Comparison of ENCODE assay signal across 31 cellular contexts in genomic region chr4:131113273-131113672, GRCh38.
DNase-seq lines count a peak whose midpoint lies in the region; ATAC-seq, FAIRE-seq and TF ChIP-seq lines count a peak whose summit lies in the region.
"Had no signal": no experiment of that assay in that cellular context is flagged by ENCODE, and none has a peak within 500 bp of the region (broad histone marks: within the 10 kb centered on the region; RNA-seq: fewer than 3 reads in every experiment).

No MANE protein-coding gene starts in this region.

- WGBS in body of pancreas, 2 donors = 30 to 35% methylated on average over 3 of the region's 3 CpGs
- WGBS in pancreas, 2 donors = 25 to 40% methylated on average over 3 of the region's 3 CpGs

- no peak for TF ChIP-seq POLR2A in body of pancreas (IDR thresholded peaks at IDR 0.05)

- ATAC-seq in body of pancreas (peak; percentile 67), pancreas (peak; percentile 64 to 83 (median 78)), GM21367 (IDR thresholded peaks at IDR 0.05; ENCODE audit: unreplicated experiment) (no peak)
- ATAC-seq: A549; CD8-positive, alpha-beta T cell had no signal

- H3K4me1 ChIP-seq in body of pancreas = peaks cover 24% of the 10 kb centered on the region
- peaks cover 0 to 10% (median 0%) of the 10 kb centered on the region in 3 donors for H3K4me1 ChIP-seq in pancreas
- H3K4me1 ChIP-seq: A549; BE2C; BLaER1; BLaER1 treated with 17β-estradiol and CSF1 and Interleukin-3, amounts not matched to agents 10 nM and 100 nM; Caco-2 had no signal

- no peak for FAIRE-seq in pancreas (lab: Jason Lieb, UNC)
- FAIRE-seq: A204.1, A549, D721Med had no signal

- DNase-seq in body of pancreas = no peak
- no peak for DNase-seq in pancreas
- DNase-seq in GF-D8 (lab: John Stamatoyannopoulos, UW) = no peak
- DNase-seq: 8988T; ACHN; AML-193; BE2C; C1 segment of cervical spinal cord; Caco-2; Calu3; CD4-positive, alpha-beta memory T cell; CD4-positive, alpha-beta T cell; CD4-positive, CD25-positive, alpha-beta regulatory T cell; CD8-positive, alpha-beta memory T cell; CD8-positive, alpha-beta T cell; COR-L47; DMS 273 treated with DMSO at 0.1 percent for 48 hours; DMS153; DMS53; DMS79; DMS79 treated with DMSO at 0.1 percent for 48 hours; DND-41; EL had no signal

- H3K4me3 ChIP-seq in body of pancreas = no peak overlapping the region
- H3K4me3 ChIP-seq in pancreas = no peak overlapping the region
- H3K4me3 ChIP-seq: A549; BLaER1; BLaER1 treated with 17β-estradiol and CSF1 and Interleukin-3, amounts not matched to agents 10 nM and 100 nM had no signal

- H3K36me3 ChIP-seq in body of pancreas (replicated peaks in 1 of 2; ENCODE audit: insufficient read depth in 1 of 2, low read depth in 2 of 2) = no peaks in the 10 kb centered on the region
- no peaks in the 10 kb centered on the region for H3K36me3 ChIP-seq in pancreas
- H3K36me3 ChIP-seq: BE2C; BLaER1; BLaER1 treated with 17β-estradiol and CSF1 and Interleukin-3, amounts not matched to agents 10 nM and 100 nM had no signal

- H3K27me3 ChIP-seq in body of pancreas (no peaks in the 10 kb centered on the region), pancreas (no peaks in the 10 kb centered on the region)
- H3K27me3 ChIP-seq: BE2C; BLaER1; BLaER1 treated with 17β-estradiol and CSF1 and Interleukin-3, amounts not matched to agents 10 nM and 100 nM had no signal

- peak overlapping the region in 2 of 4 donors; percentile 23 to 34 for H3K27ac ChIP-seq in body of pancreas
- no peak overlapping the region for H3K27ac ChIP-seq in pancreas
- H3K27ac ChIP-seq: 22Rv1; A549; BLaER1; BLaER1 treated with 17β-estradiol and CSF1 and Interleukin-3, amounts not matched to agents 10 nM and 100 nM; C4-2B had no signal

- TF ChIP-seq CTCF in body of pancreas (IDR thresholded peaks at IDR 0.05) = no peak
- no peak for TF ChIP-seq CTCF in pancreas (IDR thresholded peaks at IDR 0.05)

- H3K9me3 ChIP-seq in body of pancreas = no peaks in the 10 kb centered on the region
- H3K9me3 ChIP-seq in pancreas = no peaks in the 10 kb centered on the region
- H3K9me3 ChIP-seq: A549; BE2C; BLaER1; BLaER1 treated with 17β-estradiol and CSF1 and Interleukin-3, amounts not matched to agents 10 nM and 100 nM; Caco-2 had no signal

- intact Hi-C loops in body of pancreas (cut with DNase I) = no loop called here
- intact Hi-C loops in pancreas (cut with DNase I) = no loop called here
